Comparison of ENCODE assay signal across 1 cellular context in the genomic region with DNA sequence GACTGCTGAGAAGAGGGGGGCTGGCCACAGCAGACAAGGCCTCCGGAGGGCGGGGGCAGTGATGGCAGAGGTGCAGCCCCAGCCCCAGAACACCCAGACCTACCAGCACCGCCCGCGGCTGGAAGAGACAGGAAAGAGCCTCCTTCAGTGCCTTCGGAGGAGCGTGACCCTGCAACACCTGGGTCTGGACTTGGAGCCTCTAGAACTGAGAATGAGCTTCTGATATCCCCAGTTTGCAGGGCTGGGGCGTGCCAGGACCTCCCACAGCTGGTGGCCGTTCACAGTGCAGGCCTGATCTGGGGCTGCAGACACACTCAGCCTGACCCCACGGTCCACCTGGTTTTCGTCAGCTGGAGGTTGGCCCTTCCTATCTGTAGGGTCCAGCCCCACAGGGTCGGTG.
A peak's percentile ranks its signal among the peaks of the same experiment; 100 is the strongest.
TF ChIP-seq lines count a peak whose summit lies in the region.

No MANE protein-coding gene starts in this region.

TF ChIP-seq in K562, 482 proteins besides CTCF, POLR2A, EP300 and RAD21:
- peak; percentile 45 for TF ChIP-seq CBFA2T3 (IDR thresholded peaks at IDR 0.05)
- no peak for TF ChIP-seq MIER1 (IDR thresholded peaks at IDR 0.05; ENCODE audit: low read depth)
- peak; percentile 38; the same call in 1 of the 2 replicates for TF ChIP-seq CBFA2T2 (conservative IDR thresholded peaks at IDR 0.05)
TF ChIP-seq in K562: peak in this region for 2.
